Comparison of ENCODE assay signal across 18 cellular contexts in the genomic region with DNA sequence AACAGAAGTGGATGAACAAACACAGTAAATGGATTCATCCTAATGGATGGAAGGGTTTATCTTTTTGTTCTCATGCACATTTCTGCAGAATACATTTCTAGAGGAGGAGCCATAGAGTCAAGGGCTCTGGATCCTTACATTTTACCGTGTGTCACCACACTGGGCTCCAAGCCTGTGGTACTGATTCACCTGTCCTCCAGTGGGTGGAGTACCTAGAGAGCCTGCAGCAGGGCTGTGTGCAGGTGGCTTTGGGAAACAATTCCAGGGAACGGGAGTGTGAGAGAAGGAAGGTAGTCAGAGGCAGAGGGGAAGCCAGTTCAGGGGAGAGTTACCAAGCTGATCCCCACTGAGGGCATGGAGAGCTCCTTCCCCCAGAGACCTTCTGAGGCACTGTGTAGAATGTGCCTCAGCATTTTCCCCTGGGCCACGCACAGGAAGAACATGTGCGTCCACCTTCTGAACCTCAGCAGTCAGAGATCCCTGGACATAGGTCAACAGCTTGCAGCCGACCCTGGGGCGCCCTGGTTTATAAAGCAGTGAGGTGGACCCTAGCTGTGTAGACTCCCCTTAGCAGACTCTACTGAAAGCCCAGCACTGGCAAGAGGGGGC.
DNase-seq lines count a peak whose midpoint lies in the region; TF ChIP-seq lines count a peak whose summit lies in the region.
"Had no signal": no experiment of that assay in that cellular context is flagged by ENCODE, and none has a peak within 500 bp of the region (broad histone marks: within the 10 kb centered on the region; RNA-seq: fewer than 3 reads in every experiment).

No MANE protein-coding gene starts in this region.

- no peak overlapping the region for H3K27ac ChIP-seq in BLaER1 treated with 17β-estradiol and CSF1 and Interleukin-3, amounts not matched to agents 10 nM and 100 nM
- no peak overlapping the region for H3K27ac ChIP-seq in esophagus muscularis mucosa (replicated peaks in 1 of 4)
- H3K27ac ChIP-seq: PC-9, upper lobe of left lung had no signal

- TF ChIP-seq POLR2A in esophagus muscularis mucosa (IDR thresholded peaks at IDR 0.05; ENCODE audit: low read depth): no peak

- no peaks in the 10 kb centered on the region for H4K20me1 ChIP-seq in BLaER1 treated with 17β-estradiol and CSF1 and Interleukin-3, amounts not matched to agents 10 nM and 100 nM

- H3K4me3 ChIP-seq in BLaER1 treated with 17β-estradiol and CSF1 and Interleukin-3, amounts not matched to agents 10 nM and 100 nM: no peak overlapping the region
- no peak overlapping the region for H3K4me3 ChIP-seq in esophagus muscularis mucosa
- H3K4me3 ChIP-seq: MG63, PC-9, upper lobe of left lung had no signal

- no peak overlapping the region for H3K9ac ChIP-seq in BLaER1 treated with 17β-estradiol and CSF1 and Interleukin-3, amounts not matched to agents 10 nM and 100 nM

- 86% methylated on average over 6 of the region's 6 CpGs for WGBS in esophagus muscularis mucosa

- intact Hi-C loops in esophagus muscularis mucosa (cut with DNase I): no loop called here

- H3K36me3 ChIP-seq in BLaER1 treated with 17β-estradiol and CSF1 and Interleukin-3, amounts not matched to agents 10 nM and 100 nM: no peaks in the 10 kb centered on the region
- no peaks in the 10 kb centered on the region for H3K36me3 ChIP-seq in esophagus muscularis mucosa
- H3K36me3 ChIP-seq: MG63, upper lobe of left lung had no signal

- DNase-seq in NCI-H1436 treated with DMSO at 0.1 percent for 48 hours (lab: John Stamatoyannopoulos, UW) (peak; percentile 12), NCI-H69 (lab: John Stamatoyannopoulos, UW) (peak; percentile 50), esophagus muscularis mucosa (ENCODE audit: extremely low spot score) (peak; percentile 66), Kasumi-1 (lab: John Stamatoyannopoulos, UW) (no peak), T-helper 9 cell (no peak), nucleus accumbens (lab: John Stamatoyannopoulos, UW) (no peak)
- DNase-seq in effector CD4-positive, alpha-beta T cell: no peak
- DNase-seq: activated CD4-positive, alpha-beta T cell treated with anti-CD3 and anti-CD28 coated beads, Interleukin-2, amount 10 ng/mL, durations not matched to agents 24 days and 14 days; activated naive CD4-positive, alpha-beta T cell treated with anti-CD3 and anti-CD28 coated beads for 36 hours; CD4-positive, CD25-positive, alpha-beta regulatory T cell; foreskin fibroblast; HFFc6; MG63; NCI-H226; PC-9; retina; upper lobe of left lung had no signal

- peaks cover 10 to 40% (median 34%) of the 10 kb centered on the region in 10 experiments; a peak in 18 of 20 replicates for H3K4me1 ChIP-seq in BLaER1 treated with 17β-estradiol and CSF1 and Interleukin-3, amounts not matched to agents 10 nM and 100 nM
- no peaks in the 10 kb centered on the region for H3K4me1 ChIP-seq in esophagus muscularis mucosa
- H3K4me1 ChIP-seq: upper lobe of left lung had no signal

- H3K27me3 ChIP-seq in BLaER1 treated with 17β-estradiol and CSF1 and Interleukin-3, amounts not matched to agents 10 nM and 100 nM: no peaks in the 10 kb centered on the region
- H3K27me3 ChIP-seq in esophagus muscularis mucosa: peaks cover 0 to 6% (median 0%) of the 10 kb centered on the region in 4 donors
- H3K27me3 ChIP-seq: MG63, upper lobe of left lung had no signal

- no peaks in the 10 kb centered on the region for H3K9me3 ChIP-seq in BLaER1 treated with 17β-estradiol and CSF1 and Interleukin-3, amounts not matched to agents 10 nM and 100 nM (replicated peaks in 1 of 11)
- no peaks in the 10 kb centered on the region for H3K9me3 ChIP-seq in esophagus muscularis mucosa
- H3K9me3 ChIP-seq: MG63, upper lobe of left lung had no signal

- no peak for TF ChIP-seq EP300 in esophagus muscularis mucosa (IDR thresholded peaks at IDR 0.05)

- peak overlapping the region in 7 of 11 experiments; percentile 34 to 75 (median 66); a peak in 15 of 22 replicates for H3K4me2 ChIP-seq in BLaER1 treated with 17β-estradiol and CSF1 and Interleukin-3, amounts not matched to agents 10 nM and 100 nM
- H3K4me2 ChIP-seq: PC-9 had no signal

- TF ChIP-seq CTCF in esophagus muscularis mucosa (IDR thresholded peaks at IDR 0.05): no peak

Comparison
In these comparisons a context has a peak if more than half of its experiments do, and no peak if none do; other contexts are left out.
1. DNase-seq: peak in NCI-H1436 treated with DMSO at 0.1 percent for 48 hours (single experiment), NCI-H69 (single experiment) and esophagus muscularis mucosa (single experiment); none in Kasumi-1 (0 of 2), effector CD4-positive, alpha-beta T cell (single experiment), T-helper 9 cell (single experiment) and nucleus accumbens (0 of 56).